ENCODE assay signal across 9 cellular contexts in the genomic region with DNA sequence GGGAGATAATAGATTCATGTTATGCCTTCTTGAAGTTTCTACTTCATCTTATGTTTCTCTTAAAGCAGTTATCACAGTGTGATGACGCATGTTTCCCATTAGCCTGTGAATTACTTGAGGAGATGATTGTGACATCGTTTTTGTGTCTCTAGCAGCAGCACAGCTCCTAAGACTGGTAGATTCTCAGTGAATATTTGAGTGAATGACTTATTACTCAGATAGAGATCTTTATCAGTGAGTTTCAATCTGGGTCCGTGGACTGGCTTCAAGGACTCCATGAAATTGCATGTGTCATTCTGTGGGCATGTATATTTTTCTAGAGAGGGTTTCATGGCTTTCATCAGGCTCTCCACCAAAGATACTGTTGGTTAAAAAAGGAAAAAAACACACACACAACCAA. TPM values are rescaled to one million over a fixed set of nuclear protein-coding genes. Genes with fewer than 3 reads are reported as not detected.
DNase-seq lines count a peak whose midpoint lies in the region; ATAC-seq and TF ChIP-seq lines count a peak whose summit lies in the region.
"Had no signal": no experiment of that assay in that cellular context is flagged by ENCODE, and none has a peak within 500 bp of the region (broad histone marks: within the 10 kb centered on the region; RNA-seq: fewer than 3 reads in every experiment).

No MANE protein-coding gene starts in this region.

- intact Hi-C loops in thyroid gland (cut with DNase I), result no loop called here

- H3K36me3 ChIP-seq in thyroid gland, result no peaks in the 10 kb centered on the region

- no peak for TF ChIP-seq CTCF in thyroid gland (IDR thresholded peaks at IDR 0.05)

- H3K27me3 ChIP-seq in thyroid gland, result no peaks in the 10 kb centered on the region

- 61 to 62% methylated on average over 3 of the region's 3 CpGs for WGBS in thyroid gland, 2 donors

- peak overlapping the region; percentile 78 for H3K4me3 Mint-ChIP-seq in activated T-cell treated with anti-CD3 and anti-CD28 coated beads, Interleukin-2, amount 50 U/mL, for 4 hours
- H3K4me3 Mint-ChIP-seq in activated T-cell treated with anti-CD3 and anti-CD28 coated beads, Interleukin-2, amount 50 U/mL, for 72 hours, result peak overlapping the region; percentile 80 to 94

- peaks cover 11% of the 10 kb centered on the region for H3K36me3 Mint-ChIP-seq in activated T-cell treated with anti-CD3 and anti-CD28 coated beads, Interleukin-2, amount 50 U/mL, for 4 hours (ENCODE audit: insufficient read depth)
- H3K36me3 Mint-ChIP-seq in activated T-cell treated with anti-CD3 and anti-CD28 coated beads, Interleukin-2, amount 50 U/mL, for 72 hours (ENCODE audit: insufficient read depth in 2 of 2), result peaks cover 7% of the 10 kb centered on the region in 2 donors

- no peak for TF ChIP-seq POLR2A in thyroid gland (IDR thresholded peaks at IDR 0.05)

- no peaks in the 10 kb centered on the region for H3K9me3 Mint-ChIP-seq in activated T-cell treated with anti-CD3 and anti-CD28 coated beads, Interleukin-2, amount 50 U/mL, for 4 hours
- peaks cover 0 to 3% of the 10 kb centered on the region in 2 donors for H3K9me3 Mint-ChIP-seq in activated T-cell treated with anti-CD3 and anti-CD28 coated beads, Interleukin-2, amount 50 U/mL, for 72 hours

- H3K27ac Mint-ChIP-seq in activated T-cell treated with anti-CD3 and anti-CD28 coated beads, Interleukin-2, amount 50 U/mL, for 72 hours, result peak overlapping the region; percentile 94

- H3K4me3 ChIP-seq in thyroid gland (replicated peaks in 1 of 3), result no peak overlapping the region

- H3K27me3 Mint-ChIP-seq in activated T-cell treated with anti-CD3 and anti-CD28 coated beads, Interleukin-2, amount 50 U/mL, for 4 hours (ENCODE audit: low read depth), result no peaks in the 10 kb centered on the region
- H3K27me3 Mint-ChIP-seq in activated T-cell treated with anti-CD3 and anti-CD28 coated beads, Interleukin-2, amount 50 U/mL, for 72 hours (ENCODE audit: low read depth), result no peaks in the 10 kb centered on the region

- peaks cover 78% of the 10 kb centered on the region for H3K4me1 Mint-ChIP-seq in activated T-cell treated with anti-CD3 and anti-CD28 coated beads, Interleukin-2, amount 50 U/mL, for 4 hours (ENCODE audit: low read depth)
- peaks cover 84% of the 10 kb centered on the region for H3K4me1 Mint-ChIP-seq in activated T-cell treated with anti-CD3 and anti-CD28 coated beads, Interleukin-2, amount 50 U/mL, for 72 hours (ENCODE audit: low read depth)

- peak; percentile 68 to 71 for ATAC-seq in activated T-cell treated with anti-CD3 and anti-CD28 coated beads, Interleukin-2, amount 50 U/mL, for 4 hours
- ATAC-seq in activated T-cell treated with anti-CD3 and anti-CD28 coated beads, Interleukin-2, amount 50 U/mL, for 72 hours (replicated peaks in 1 of 2), result peak; percentile 60 to 64
- ATAC-seq in HG03097 (IDR thresholded peaks at IDR 0.05; ENCODE audit: low FRiP score, unreplicated experiment) (no peak), GM21723 (IDR thresholded peaks at IDR 0.05; ENCODE audit: unreplicated experiment) (no peak)

- no peak for DNase-seq in activated T-cell treated with anti-CD3 and anti-CD28 coated beads, Interleukin-2, amount 50 U/mL, for 4 hours
- DNase-seq in activated T-cell treated with anti-CD3 and anti-CD28 coated beads for 4 hours (no peak), hepatic stellate cell (ENCODE audit: low spot score) (peak; percentile 68), thyroid gland (no peak), cortex of kidney (lab: John Stamatoyannopoulos, UW) (no peak)
- peak in 1 of 2 donors; percentile 32 for DNase-seq in activated T-cell treated with anti-CD3 and anti-CD28 coated beads, Interleukin-2, amount 50 U/mL, for 72 hours
- DNase-seq: DMS 273 treated with DMSO at 0.1 percent for 48 hours had no signal

- H3K4me1 ChIP-seq in thyroid gland, result peaks cover 86 to 94% of the 10 kb centered on the region in 2 donors

- H3K9me3 ChIP-seq in thyroid gland, result no peaks in the 10 kb centered on the region

- peak overlapping the region; percentile 80 to 82 (median 81) for H3K27ac ChIP-seq in thyroid gland

RNA-seq across cellular contexts. Expression of a gene that starts 29.9 kb away (rescaled TPM):
- total RNA-seq in activated T-cell treated with anti-CD3 and anti-CD28 coated beads, Interleukin-2, amount 50 U/mL, for 4 hours, result 1 to 10 TPM; 1.3 to 3.1 (median 1.8) TPM
- 10 to 100 TPM; 13.4 to 18.9 TPM for total RNA-seq in activated T-cell treated with anti-CD3 and anti-CD28 coated beads, Interleukin-2, amount 50 U/mL, for 72 hours
- total RNA-seq in thyroid gland, result 10 to 100 TPM; 29.5 to 67.2 (median 39.9) TPM

Comparison
In these comparisons a context has a peak if more than half of its experiments do, and no peak if none do; other contexts are left out.
1. ATAC-seq: peak in activated T-cell treated with anti-CD3 and anti-CD28 coated beads, Interleukin-2, amount 50 U/mL, for 4 hours (2 of 2) and activated T-cell treated with anti-CD3 and anti-CD28 coated beads, Interleukin-2, amount 50 U/mL, for 72 hours (2 of 2); none in HG03097 (single experiment) and GM21723 (single experiment).